ENCODE assay signal across 1 cellular context in genomic region chr2:2568411-2568810, GRCh38.
TF ChIP-seq lines count a peak whose summit lies in the region.

No MANE protein-coding gene starts in this region.

TF ChIP-seq in H1, 55 proteins besides CTCF, POLR2A, EP300 and RAD21:
- no peak for TF ChIP-seq JUN (IDR thresholded peaks at IDR 0.05; ENCODE audit: low read depth, low read length)
- no peak for TF ChIP-seq ATF2 (IDR thresholded peaks at IDR 0.05; ENCODE audit: low read length)
- no peak for TF ChIP-seq SP4 (IDR thresholded peaks at IDR 0.05; ENCODE audit: low read length)
- no peak for TF ChIP-seq KDM1A (IDR thresholded peaks at IDR 0.05; ENCODE audit: borderline replicate concordance, low read length)
- no peak for TF ChIP-seq CREB1 (IDR thresholded peaks at IDR 0.05)
- no peak for TF ChIP-seq RXRA (IDR thresholded peaks at IDR 0.05; ENCODE audit: insufficient read depth, low read depth, low read length)
- TF ChIP-seq CTBP2 (IDR thresholded peaks at IDR 0.05; ENCODE audit: borderline replicate concordance, insufficient read depth, insufficient read length, low read length) = no peak
- no peak for TF ChIP-seq SIX5 (IDR thresholded peaks at IDR 0.05; ENCODE audit: low read depth, low read length)
- TF ChIP-seq SIRT6 (IDR thresholded peaks at IDR 0.05; ENCODE audit: low read length) = no peak
- TF ChIP-seq SP1 (IDR thresholded peaks at IDR 0.05; ENCODE audit: low read depth, low read length) = no peak
- TF ChIP-seq NRF1 (IDR thresholded peaks at IDR 0.05; ENCODE audit: low read depth, low read length) = no peak
- no peak for TF ChIP-seq CBX5 (IDR thresholded peaks at IDR 0.05; ENCODE audit: low read depth, low read length)
- no peak for TF ChIP-seq CEBPB (IDR thresholded peaks at IDR 0.05; ENCODE audit: low read depth, low read length)
- no peak for TF ChIP-seq TAF7 (optimal IDR thresholded peaks at IDR 0.05; ENCODE audit: borderline replicate concordance, low read depth, low read length)
- no peak for TF ChIP-seq SRF (IDR thresholded peaks at IDR 0.05; ENCODE audit: low read depth, low read length)
- no peak for TF ChIP-seq SUZ12 (IDR thresholded peaks at IDR 0.05; ENCODE audit: low read length)
- no peak for TF ChIP-seq MAX (IDR thresholded peaks at IDR 0.05)
